Comparison of ENCODE assay signal across 11 cellular contexts in the genomic region with DNA sequence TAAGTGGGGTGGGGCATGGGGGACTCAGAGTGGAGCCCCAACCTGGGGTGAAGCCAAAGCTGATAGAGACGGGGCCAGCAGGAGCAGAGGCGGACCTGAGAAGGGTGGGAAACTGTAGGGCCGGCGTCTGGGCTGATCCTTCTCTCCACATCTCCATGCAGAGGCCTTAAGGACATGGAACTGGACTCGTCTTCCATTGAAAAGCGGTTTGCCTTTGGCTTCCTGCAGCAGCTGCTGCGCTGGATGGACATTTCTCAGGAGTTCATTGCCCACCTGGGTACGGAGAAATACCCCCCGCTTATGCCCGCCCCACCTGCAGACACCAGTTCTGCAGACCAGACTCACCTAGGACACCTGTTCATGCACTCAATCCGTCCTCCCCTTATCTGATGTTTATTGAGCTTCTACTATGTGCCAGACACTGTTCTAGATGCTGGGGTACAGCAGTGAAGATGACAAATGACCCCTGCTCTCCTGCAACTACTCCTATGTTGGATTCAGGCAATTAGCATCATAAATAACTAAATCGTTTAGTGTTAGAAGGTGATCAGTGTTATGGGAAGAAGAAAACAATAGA.
"Had no signal": no experiment of that assay in that cellular context is flagged by ENCODE, and none has a peak within 500 bp of the region (broad histone marks: within the 10 kb centered on the region; RNA-seq: fewer than 3 reads in every experiment).

No MANE protein-coding gene starts in this region.

- H3K4me3 Mint-ChIP-seq: activated naive CD8-positive, alpha-beta T cell treated with anti-CD3 and anti-CD28 coated beads, Interleukin-2, amount 50 U/mL, for 24 hours; neural crest cell; T-helper 2 cell treated with Interferon-gamma antibody and Interleukin-4, amounts not matched to agents 5 μg/mL and 100 μg/mL, for 36 hours had no signal

- H3K4me1 ChIP-seq: gastroesophageal sphincter, parathyroid adenoma, upper lobe of right lung had no signal

- H3K4me3 ChIP-seq: gastroesophageal sphincter, heart right ventricle, thoracic aorta, upper lobe of right lung had no signal

- H3K9me3 ChIP-seq: gastroesophageal sphincter, heart right ventricle, thoracic aorta, upper lobe of right lung had no signal

- H3K27ac ChIP-seq: gastroesophageal sphincter, heart right ventricle, parathyroid adenoma, thoracic aorta, upper lobe of right lung had no signal

- FAIRE-seq: astrocyte, islet of Langerhans had no signal

- H3K4me1 Mint-ChIP-seq: endodermal cell, neural crest cell had no signal

- H3K9ac ChIP-seq: parathyroid adenoma had no signal

- H2AFZ ChIP-seq: parathyroid adenoma had no signal

- H3K79me2 ChIP-seq: parathyroid adenoma had no signal

- H3K27me3 ChIP-seq: upper lobe of right lung had no signal

- H3K9me3 Mint-ChIP-seq: activated naive CD8-positive, alpha-beta T cell treated with anti-CD3 and anti-CD28 coated beads, Interleukin-2, amount 50 U/mL, for 24 hours; endodermal cell; T-helper 2 cell treated with Interferon-gamma antibody and Interleukin-4, amounts not matched to agents 5 μg/mL and 100 μg/mL, for 36 hours had no signal

- H3K36me3 ChIP-seq: gastroesophageal sphincter, heart right ventricle, thoracic aorta, upper lobe of right lung had no signal

- H3K27ac Mint-ChIP-seq: activated naive CD8-positive, alpha-beta T cell treated with anti-CD3 and anti-CD28 coated beads, Interleukin-2, amount 50 U/mL, for 24 hours; endodermal cell; T-helper 2 cell treated with Interferon-gamma antibody and Interleukin-4, amounts not matched to agents 5 μg/mL and 100 μg/mL, for 36 hours had no signal
